Comparison of ENCODE assay signal across 1 cellular context in the genomic region with DNA sequence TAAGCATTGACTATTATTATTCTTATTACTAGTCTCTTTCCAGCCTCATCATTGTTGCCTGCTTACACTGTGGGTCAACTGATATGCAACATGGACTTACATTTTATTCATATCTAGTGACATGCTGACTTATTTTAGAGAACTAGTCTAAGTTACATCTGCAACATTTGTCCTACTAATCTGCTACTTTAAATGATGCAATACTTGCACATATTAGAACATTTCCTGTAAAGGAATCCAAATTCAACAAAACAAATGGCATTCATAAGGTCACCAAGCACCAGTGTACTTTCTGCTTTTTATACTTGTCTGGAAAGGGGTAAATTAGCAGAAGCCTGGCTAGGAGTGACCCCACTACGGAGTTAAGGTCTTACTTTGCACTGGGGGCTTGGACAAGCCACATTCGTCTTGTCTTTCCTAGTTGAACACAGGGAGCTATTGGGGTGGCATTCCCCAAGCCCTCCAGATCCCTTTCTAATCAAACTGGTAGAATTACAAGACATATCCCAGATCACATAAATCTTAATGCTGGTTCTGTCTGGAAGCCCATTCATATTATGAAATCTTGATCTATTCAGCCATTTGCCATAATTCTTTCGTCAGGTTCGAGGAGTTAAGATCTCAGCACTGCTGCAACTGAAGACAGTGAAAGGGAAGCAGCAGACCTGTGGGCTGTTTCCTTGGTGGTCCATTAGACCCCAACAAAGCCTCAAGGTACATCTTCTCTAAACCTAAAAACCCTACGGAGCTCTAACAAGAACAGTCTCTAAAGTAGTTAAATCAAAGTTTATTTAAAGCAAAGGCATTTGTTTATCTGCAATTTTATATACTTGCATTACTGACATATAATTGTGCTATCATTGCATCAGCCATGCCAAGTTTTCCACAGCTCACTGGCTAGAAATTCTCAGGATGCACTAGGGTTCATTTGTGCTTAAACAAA.
TF ChIP-seq lines count a peak whose summit lies in the region.

No MANE protein-coding gene starts in this region.

TF ChIP-seq in K562, 482 proteins besides CTCF, POLR2A, EP300 and RAD21 (continued from another document):
- TF ChIP-seq ZNF280A (IDR thresholded peaks at IDR 0.05; ENCODE audit: low read depth, partially characterized antibody) (no peak), GABPA (tag; conservative IDR thresholded peaks at IDR 0.05; ENCODE audit: low read depth) (peak; percentile 64), RCOR1 (IDR thresholded peaks at IDR 0.05; ENCODE audit: borderline replicate concordance in 1 of 2, low read depth in 2 of 2, low read length in 2 of 2) (0 out of 4 replicates have a peak, but pooled peaks of 1 of the 2 experiments have one; percentile 6), KAT7 (CRISPR knock-in tag; IDR thresholded peaks at IDR 0.05; ENCODE audit: borderline replicate concordance) (no peak), ATF1 (CRISPR knock-in tag; IDR thresholded peaks at IDR 0.05) (no peak), ATF1 (tag; IDR thresholded peaks at IDR 0.05) (peak; percentile 36), MTA3 (IDR thresholded peaks at IDR 0.05; ENCODE audit: borderline replicate concordance) (no peak), ZFP36 (IDR thresholded peaks at IDR 0.05; ENCODE audit: low read depth, low read length, partially characterized antibody) (no peak), MXI1 (IDR thresholded peaks at IDR 0.05; ENCODE audit: low read depth, low read length) (no peak), EGR1 (conservative IDR thresholded peaks at IDR 0.05) (no peak)
